Comparison of ENCODE assay signal across 8 cellular contexts in the genomic region with DNA sequence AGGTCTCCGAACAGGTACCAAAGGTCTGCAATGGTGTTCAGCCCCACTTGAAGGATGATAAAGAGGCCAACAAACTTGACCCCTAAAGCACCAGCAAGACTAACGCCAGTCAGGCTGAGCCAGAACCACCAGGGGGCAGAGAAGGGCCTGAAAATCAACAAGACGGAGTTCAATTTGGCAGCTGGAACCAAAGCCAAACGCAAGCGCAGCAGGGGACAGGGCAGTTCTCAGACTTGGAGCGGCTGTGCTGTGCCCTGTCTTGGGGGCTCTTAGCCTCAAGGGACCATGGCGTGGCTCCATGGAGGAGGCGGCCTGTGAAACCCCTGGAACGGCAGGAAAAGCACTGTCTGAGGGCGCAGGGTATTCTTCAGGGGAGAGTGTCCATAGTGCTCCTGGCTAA. TPM values are rescaled to one million over a fixed set of nuclear protein-coding genes. Genes with fewer than 3 reads are reported as not detected.
DNase-seq lines count a peak whose midpoint lies in the region; ATAC-seq and TF ChIP-seq lines count a peak whose summit lies in the region.

No MANE protein-coding gene starts in this region.

- H3K9me3 Mint-ChIP-seq in CD8-positive, alpha-beta T cell: no peaks in the 10 kb centered on the region
- no peaks in the 10 kb centered on the region for H3K9me3 Mint-ChIP-seq in activated T-cell treated with anti-CD3 and anti-CD28 coated beads, Interleukin-2, amount 50 U/mL, for 4 hours
- no peaks in the 10 kb centered on the region for H3K9me3 Mint-ChIP-seq in neural crest cell

- no peaks in the 10 kb centered on the region for H3K9me2 ChIP-seq in HCT116 (ENCODE audit: insufficient read depth)

- intact Hi-C loops in CD8-positive, alpha-beta T cell (cut with DNase I, micrococcal nuclease): loop anchor here (1.0 to 5.0 kb wide), 3 partner anchors 15 to 1296 kb away; no protein-coding TSS in a partner anchor
- intact Hi-C loops in HCT116 (cut with micrococcal nuclease): loop anchor here (2.0 to 5.0 kb wide), 2 partner anchors 156 to 250 kb away; a partner anchor contains a TSS

- peak; percentile 82 for TF ChIP-seq RAD21 in HCT116 (IDR thresholded peaks at IDR 0.05; ENCODE audit: low read depth)

- H3K27me3 Mint-ChIP-seq in CD8-positive, alpha-beta T cell (ENCODE audit: low read depth): no peaks in the 10 kb centered on the region
- H3K27me3 Mint-ChIP-seq in activated T-cell treated with anti-CD3 and anti-CD28 coated beads, Interleukin-2, amount 50 U/mL, for 4 hours (ENCODE audit: low read depth): no peaks in the 10 kb centered on the region
- H3K27me3 Mint-ChIP-seq in neural crest cell (ENCODE audit: low read depth): no peaks in the 10 kb centered on the region

- H3K27ac ChIP-seq in CD8-positive, alpha-beta T cell (ENCODE audit: low read depth, low read length): no peak overlapping the region
- H3K27ac ChIP-seq in HCT116 (ENCODE audit: low read depth, low read length) (no peak overlapping the region), thoracic aorta (no peak overlapping the region)

- no peaks in the 10 kb centered on the region for H3K79me2 ChIP-seq in HCT116 (ENCODE audit: insufficient read depth, low read length)

- CTCF ChIA-PET in CD8-positive, alpha-beta T cell (lab: Charles Lee): interaction anchor here (1.4 to 9.3 kb wide), 3 partner anchors 14 to 148 kb away, joined by 3 to 63 read pairs (median 4); no protein-coding TSS in a partner anchor
- CTCF ChIA-PET in HCT116 (lab: Charles Lee): interaction anchor here (1.0 to 5.3 kb wide), 3 partner anchors 14 to 149 kb away, joined by 4 to 89 read pairs (median 12); no protein-coding TSS in a partner anchor

- H3K4me2 ChIP-seq in HCT116 (ENCODE audit: low read length): no peak overlapping the region

- no peaks in the 10 kb centered on the region for H3K4me1 ChIP-seq in CD8-positive, alpha-beta T cell (ENCODE audit: insufficient read depth, low read length)
- H3K4me1 ChIP-seq in HCT116 (ENCODE audit: control insufficient read depth in 1 of 2, insufficient read depth in 2 of 2, low read length in 2 of 2): peaks cover 19 to 22% of the 10 kb centered on the region in 2 experiments
- no peaks in the 10 kb centered on the region for H3K4me1 ChIP-seq in thoracic aorta (ENCODE audit: control insufficient read depth in 1 of 2, low read depth in 2 of 2)

- no peaks in the 10 kb centered on the region for H4K20me1 ChIP-seq in HCT116 (ENCODE audit: insufficient read depth)

- no TSS peak for BruUV-seq in HCT116 (replicated peaks; lab: Mats Ljungman, UMichigan)

- H3K4me1 Mint-ChIP-seq in CD8-positive, alpha-beta T cell (ENCODE audit: low read depth): no peaks in the 10 kb centered on the region
- H3K4me1 Mint-ChIP-seq in activated T-cell treated with anti-CD3 and anti-CD28 coated beads, Interleukin-2, amount 50 U/mL, for 4 hours (ENCODE audit: low read depth): peaks cover 15% of the 10 kb centered on the region
- H3K4me1 Mint-ChIP-seq in neural crest cell: peaks cover 39% of the 10 kb centered on the region

- H3K9me3 ChIP-seq in CD8-positive, alpha-beta T cell (ENCODE audit: low read length): no peaks in the 10 kb centered on the region
- H3K9me3 ChIP-seq in HCT116 (ENCODE audit: control insufficient read depth in 1 of 2, insufficient read depth in 1 of 2, low read depth in 1 of 2, low read length in 2 of 2) (no peaks in the 10 kb centered on the region), thoracic aorta (no peaks in the 10 kb centered on the region)

- H3K4me3 ChIP-seq in CD8-positive, alpha-beta T cell (ENCODE audit: low read depth, low read length): no peak overlapping the region
- H3K4me3 ChIP-seq in HCT116 (replicated peaks in 1 of 2; ENCODE audit: low read depth in 1 of 2, low read length in 2 of 2): no peak overlapping the region
- H3K4me3 ChIP-seq in fibroblast of pulmonary artery (replicated peaks; ENCODE audit: low read depth, low read length): no peak overlapping the region
- H3K4me3 ChIP-seq in thoracic aorta: no peak overlapping the region

- no peak overlapping the region for H3K4me3 Mint-ChIP-seq in CD8-positive, alpha-beta T cell
- no peak overlapping the region for H3K4me3 Mint-ChIP-seq in activated T-cell treated with anti-CD3 and anti-CD28 coated beads, Interleukin-2, amount 50 U/mL, for 4 hours
- H3K4me3 Mint-ChIP-seq in neural crest cell: peak overlapping the region; percentile 36

- no peak overlapping the region for H3K9ac ChIP-seq in HCT116 (ENCODE audit: low read length)

- ATAC-seq in CD8-positive, alpha-beta T cell: no peak
- peak; percentile 69 for ATAC-seq in HCT116
- no peak for ATAC-seq in activated T-cell treated with anti-CD3 and anti-CD28 coated beads, Interleukin-2, amount 50 U/mL, for 4 hours
- ATAC-seq in thoracic aorta (ENCODE audit: insufficient number of reproducible peaks, low FRiP score, low read depth): no peak
- no peak for ATAC-seq in GM19397 (IDR thresholded peaks at IDR 0.05; ENCODE audit: unreplicated experiment)

- no peaks in the 10 kb centered on the region for H3K27me3 ChIP-seq in CD8-positive, alpha-beta T cell (ENCODE audit: insufficient read depth, low read length)
- H3K27me3 ChIP-seq in HCT116 (ENCODE audit: insufficient read depth, low read length) (no peaks in the 10 kb centered on the region), thoracic aorta (replicated peaks; ENCODE audit: insufficient read depth) (no peaks in the 10 kb centered on the region)

- H3K36me3 Mint-ChIP-seq in CD8-positive, alpha-beta T cell: peaks cover 31% of the 10 kb centered on the region
- peaks cover 30% of the 10 kb centered on the region for H3K36me3 Mint-ChIP-seq in activated T-cell treated with anti-CD3 and anti-CD28 coated beads, Interleukin-2, amount 50 U/mL, for 4 hours (ENCODE audit: insufficient read depth)
- H3K36me3 Mint-ChIP-seq in neural crest cell (ENCODE audit: low read depth): peaks cover 18% of the 10 kb centered on the region

- no peak overlapping the region for H3K27ac Mint-ChIP-seq in CD8-positive, alpha-beta T cell
- peak overlapping the region; percentile 29 for H3K27ac Mint-ChIP-seq in neural crest cell (ENCODE audit: unreplicated experiment)

- H3K36me3 ChIP-seq in CD8-positive, alpha-beta T cell (ENCODE audit: insufficient read depth, low read length): peaks cover under 1% of the 10 kb centered on the region
- H3K36me3 ChIP-seq in HCT116 (ENCODE audit: control insufficient read depth in 1 of 2, insufficient read depth in 2 of 2, low read length in 2 of 2) (peaks cover 0 to 7% of the 10 kb centered on the region in 2 experiments; a peak in 1 of 4 replicates), thoracic aorta (peaks cover 30% of the 10 kb centered on the region)

- TF ChIP-seq POLR2A in HCT116 (IDR thresholded peaks at IDR 0.05; ENCODE audit: borderline replicate concordance, extremely low read depth, insufficient read depth, insufficient read length): no peak

- no peak overlapping the region for H2AFZ ChIP-seq in HCT116 (ENCODE audit: low read depth, low read length, poor library complexity, severe bottlenecking)

- POLR2A ChIA-PET in CD8-positive, alpha-beta T cell (lab: Charles Lee): no interaction called here
- POLR2A ChIA-PET in HCT116 (lab: Charles Lee): no interaction called here

- DNase-seq in CD8-positive, alpha-beta T cell: peak in 6 of 7 experiments; percentile 27 to 62 (median 50)
- peak; percentile 68 for DNase-seq in HCT116 (ENCODE audit: low read depth, low spot score)
- DNase-seq in NOMO-1 treated with dmso at 0.1 percent for 144 hours (lab: John Stamatoyannopoulos, UW; ENCODE audit: unreplicated experiment): peak; percentile 45
- DNase-seq in activated T-cell treated with anti-CD3 and anti-CD28 coated beads, Interleukin-2, amount 50 U/mL, for 4 hours: peak; percentile 35
- peak; percentile 90 for DNase-seq in fibroblast of pulmonary artery (ENCODE audit: low read depth)
- DNase-seq in neural crest cell (ENCODE audit: low read depth, low spot score): peak; percentile 83
- DNase-seq in thoracic aorta (ENCODE audit: low spot score): peak; percentile 19

- peak; percentile 46 for TF ChIP-seq CTCF in CD8-positive, alpha-beta T cell (IDR thresholded peaks at IDR 0.05)
- TF ChIP-seq CTCF in HCT116 (IDR thresholded peaks at IDR 0.05 in 2 of 3, conservative IDR thresholded peaks at IDR 0.05 in 1 of 3; ENCODE audit: borderline replicate concordance in 1 of 3, insufficient read depth in 1 of 3, low read depth in 2 of 3, low read length in 2 of 3) (peak; percentile 87 to 92 (median 89)), fibroblast of pulmonary artery (IDR thresholded peaks at IDR 0.05; ENCODE audit: low read length, missing control alignments) (peak; percentile 97), neural crest cell (conservative IDR thresholded peaks at IDR 0.05) (peak; percentile 87), thoracic aorta (IDR thresholded peaks at IDR 0.05) (peak; percentile 61)

- RAD21 ChIA-PET in HCT116 (lab: Charles Lee; ENCODE audit: low non-redundant PET in 1 of 2, low total read pairs in 2 of 2, uncharacterized antibody in 2 of 2, unreplicated experiment in 2 of 2): no interaction called here

TF ChIP-seq in HCT116, 20 proteins besides CTCF, POLR2A, EP300 and RAD21 (continues in another document):
- TF ChIP-seq YY1 (IDR thresholded peaks at IDR 0.05; ENCODE audit: extremely low read depth, insufficient replicate concordance, low read depth, low read length): no peak
- TF ChIP-seq JUND (IDR thresholded peaks at IDR 0.05): no peak
- no peak for TF ChIP-seq CBX3 (IDR thresholded peaks at IDR 0.05; ENCODE audit: low read depth)
- no peak for TF ChIP-seq SP1 (IDR thresholded peaks at IDR 0.05; ENCODE audit: low read depth)
- TF ChIP-seq EZH2 (IDR thresholded peaks at IDR 0.05): no peak
- no peak for TF ChIP-seq FOSL1 (IDR thresholded peaks at IDR 0.05; ENCODE audit: low read depth)
- no peak for TF ChIP-seq SIN3A (IDR thresholded peaks at IDR 0.05; ENCODE audit: low read depth)

RNA-seq across cellular contexts. Expression of a gene that starts 19.6 kb away (rescaled TPM):
- total RNA-seq in CD8-positive, alpha-beta T cell: 1 to 10 TPM; 8.4 to 9.6 TPM
- 30.2 TPM for total RNA-seq in HCT116 (2021; ENCODE audit: unreplicated experiment)
- 12.0 and 17.0 TPM in 2 replicates for polyA plus RNA-seq in HCT116 (2012)
- total RNA-seq in activated T-cell treated with anti-CD3 and anti-CD28 coated beads, Interleukin-2, amount 50 U/mL, for 4 hours: 10 to 100 TPM; 18.0 to 22.2 (median 19.2) TPM
- 46.0 and 46.8 TPM in 2 replicates for total RNA-seq in neural crest cell
- total RNA-seq in thoracic aorta: 10 to 100 TPM; 15.8 to 25.0 TPM

RNA-seq across cellular contexts. Expression of a gene that starts 19.7 kb away (rescaled TPM):
- total RNA-seq in CD8-positive, alpha-beta T cell: 1 to 10 TPM; 4.2 to 5.9 TPM
- total RNA-seq in HCT116 (2021; ENCODE audit: unreplicated experiment): 30.4 TPM
- polyA plus RNA-seq in HCT116 (2012): 48.5 and 49.1 TPM in 2 replicates
- total RNA-seq in activated T-cell treated with anti-CD3 and anti-CD28 coated beads, Interleukin-2, amount 50 U/mL, for 4 hours: 1 to 10 TPM; 5.5 to 9.2 (median 8.1) TPM
- 24.5 and 27.3 TPM in 2 replicates for total RNA-seq in neural crest cell
- total RNA-seq in thoracic aorta: 10 to 100 TPM in 1 of 2 donors, 1 to 10 TPM in 1; 3.1 to 11.5 TPM

RNA-seq across cellular contexts. Expression of a gene that starts 30.1 kb away (rescaled TPM):
- total RNA-seq in CD8-positive, alpha-beta T cell: not detected
- total RNA-seq in HCT116 (2021; ENCODE audit: unreplicated experiment): not detected
- polyA plus RNA-seq in HCT116 (2012): not detected in 2 replicates
- total RNA-seq in activated T-cell treated with anti-CD3 and anti-CD28 coated beads, Interleukin-2, amount 50 U/mL, for 4 hours: not detected
- total RNA-seq in neural crest cell: not detected in 2 replicates
- not detected for total RNA-seq in thoracic aorta

Comparison
In these comparisons a context has a peak if more than half of its experiments do, and no peak if none do; other contexts are left out.
1. DNase-seq: peak in every context shown above with its lines; median percentile 90 in fibroblast of pulmonary artery; 83 in neural crest cell; 68 in HCT116; 50 in CD8-positive, alpha-beta T cell; 45 in NOMO-1 treated with dmso at 0.1 percent for 144 hours; 35 in activated T-cell treated with anti-CD3 and anti-CD28 coated beads, Interleukin-2, amount 50 U/mL, for 4 hours; 19 in thoracic aorta.
2. CTCF ChIP-seq: peak in every context shown above with its lines; median percentile 97 in fibroblast of pulmonary artery; 89 in HCT116; 87 in neural crest cell; 61 in thoracic aorta; 46 in CD8-positive, alpha-beta T cell.